17 cellular contexts compared by ENCODE assay signal in genomic region chr9:88993327-88993726, GRCh38. TPM values are rescaled to one million over a fixed set of nuclear protein-coding genes. Genes with fewer than 3 reads are reported as not detected.
DNase-seq lines count a peak whose midpoint lies in the region; ATAC-seq, FAIRE-seq and TF ChIP-seq lines count a peak whose summit lies in the region.
"Had no signal": no experiment of that assay in that cellular context is flagged by ENCODE, and none has a peak within 500 bp of the region (broad histone marks: within the 10 kb centered on the region; RNA-seq: fewer than 3 reads in every experiment).

No MANE protein-coding gene starts in this region.

- no peak overlapping the region for H2AFZ ChIP-seq in endothelial cell of umbilical vein (ENCODE audit: low read depth, low read length)

- H3K36me3 ChIP-seq in heart right ventricle (peaks cover 0 to 20% (median 0%) of the 10 kb centered on the region in 9 donors), endothelial cell of umbilical vein (ENCODE audit: control insufficient read depth in 2 of 2, extremely low read depth in 1 of 2, insufficient read depth in 2 of 2, low read length in 2 of 2) (peaks cover 0 to 2% of the 10 kb centered on the region in 2 experiments), muscle layer of duodenum (ENCODE audit: control insufficient read depth in 1 of 2, insufficient read depth in 2 of 2, low read length in 2 of 2) (peaks cover 0 to 4% of the 10 kb centered on the region in 2 donors), colonic mucosa (no peaks in the 10 kb centered on the region)
- H3K36me3 ChIP-seq: neutrophil, upper lobe of left lung had no signal

- ATAC-seq in heart right ventricle: no peak
- no peak for ATAC-seq in left cardiac atrium
- ATAC-seq: foreskin keratinocyte, HCT116 had no signal

- H3K9me1 ChIP-seq in endothelial cell of umbilical vein (replicated peaks; ENCODE audit: control insufficient read depth, extremely low read depth, insufficient read depth, low read length): no peaks in the 10 kb centered on the region

- no peaks in the 10 kb centered on the region for H3K9me3 ChIP-seq in heart right ventricle
- no peaks in the 10 kb centered on the region for H3K9me3 ChIP-seq in endothelial cell of umbilical vein (replicated peaks; ENCODE audit: control insufficient read depth, insufficient read depth, low read length)
- H3K9me3 ChIP-seq in muscle layer of duodenum (ENCODE audit: control insufficient read depth in 1 of 2, low read length in 2 of 2): no peaks in the 10 kb centered on the region
- no peaks in the 10 kb centered on the region for H3K9me3 ChIP-seq in colonic mucosa
- H3K9me3 ChIP-seq: neutrophil, upper lobe of left lung had no signal

- H3K79me2 ChIP-seq in endothelial cell of umbilical vein (ENCODE audit: control insufficient read depth, insufficient read depth, low read length): peaks cover 63% of the 10 kb centered on the region

- peak overlapping the region; percentile 95 for H3K4me3 Mint-ChIP-seq in type B pancreatic cell
- H3K4me3 Mint-ChIP-seq: activated naive CD4-positive, alpha-beta T cell treated with anti-CD3 and anti-CD28 coated beads, Interleukin-2, amount 50 U/mL, for 24 hours had no signal

- DNase-seq in heart right ventricle (no peak), left cardiac atrium (no peak), endothelial cell of umbilical vein (ENCODE audit: low read depth, low spot score) (peak; percentile 58), type B pancreatic cell (ENCODE audit: extremely low spot score, unreplicated experiment) (peak; percentile 15), NCI-H128 (lab: John Stamatoyannopoulos, UW; ENCODE audit: unreplicated experiment) (no peak), H54 (ENCODE audit: insufficient read length, low spot score) (no peak), colonic mucosa (no peak)
- DNase-seq: Calu3; foreskin keratinocyte; MM.1S; NCI-H2171; stimulated activated CD4-positive, alpha-beta T cell treated with anti-CD3 and anti-CD28 coated beads, Interleukin-15, amount 100 ng/mL, for 24 hours; upper lobe of left lung had no signal

- intact Hi-C loops in heart right ventricle (cut with DNase I) (loop anchor here in 8 of 10 donors (5.0 to 10.0 kb wide), 11 partner anchors 41 to 339 kb away; no protein-coding TSS in a partner anchor), left cardiac atrium (cut with DNase I) (loop anchor here (5.0 to 10.0 kb wide), 4 partner anchors 41 to 211 kb away; no protein-coding TSS in a partner anchor), endothelial cell of umbilical vein (cut with micrococcal nuclease) (loop anchor here (5.0 kb wide), 2 partner anchors 46 to 606 kb away; partner anchors contain the start of gene SPIN1), colonic mucosa (cut with DNase I) (loop anchor here (10.0 kb wide), 1 partner anchor 249 kb away; no protein-coding TSS in a partner anchor)

- no TSS peak for BruUV-seq in endothelial cell of umbilical vein (replicated peaks; lab: Mats Ljungman, UMichigan)

- no peak overlapping the region for H3K27ac Mint-ChIP-seq in type B pancreatic cell
- H3K27ac Mint-ChIP-seq: activated naive CD4-positive, alpha-beta T cell treated with anti-CD3 and anti-CD28 coated beads, Interleukin-2, amount 50 U/mL, for 24 hours had no signal

- TF ChIP-seq CTCF in heart right ventricle (IDR thresholded peaks at IDR 0.05) (no peak), endothelial cell of umbilical vein (IDR thresholded peaks at IDR 0.05; ENCODE audit: extremely low read depth in 1 of 2, insufficient read depth in 1 of 2, low read depth in 1 of 2, low read length in 2 of 2) (no peak), type B pancreatic cell (conservative IDR thresholded peaks at IDR 0.05) (no peak), colonic mucosa (IDR thresholded peaks at IDR 0.05) (no peak)

- CTCF ChIA-PET in endothelial cell of umbilical vein (lab: Charles Lee): interaction anchor here (1.2 to 4.5 kb wide), 4 partner anchors 8 to 332 kb away, joined by 3 to 24 read pairs (median 16); no protein-coding TSS in a partner anchor

- no peaks in the 10 kb centered on the region for H4K20me1 ChIP-seq in endothelial cell of umbilical vein (replicated peaks; ENCODE audit: control insufficient read depth, extremely low read depth, insufficient read depth, low read length)

- WGBS in heart right ventricle, 2 donors: 70 to 73% methylated on average over 2 of the region's 2 CpGs

- POLR2A ChIA-PET in endothelial cell of umbilical vein (lab: Charles Lee): interaction anchor here (0.7 kb wide), 1 partner anchor 218 kb away, joined by 4 read pairs; no protein-coding TSS in a partner anchor

- H3K4me1 ChIP-seq in heart right ventricle (peaks cover 6 to 70% (median 48%) of the 10 kb centered on the region in 9 donors), endothelial cell of umbilical vein (ENCODE audit: control insufficient read depth, extremely low read depth, insufficient read depth, low read length) (peaks cover 37% of the 10 kb centered on the region), muscle layer of duodenum (ENCODE audit: control insufficient read depth in 1 of 2, insufficient read depth in 2 of 2, low read length in 2 of 2) (peaks cover 12 to 44% of the 10 kb centered on the region in 2 donors), colonic mucosa (no peaks in the 10 kb centered on the region)
- H3K4me1 ChIP-seq: foreskin keratinocyte had no signal

- H3K27ac ChIP-seq in heart right ventricle (peak overlapping the region in 3 of 10 donors; percentile 16 to 83 (median 25)), endothelial cell of umbilical vein (ENCODE audit: insufficient read depth, low read depth, low read length) (peak overlapping the region; percentile 20), muscle layer of duodenum (ENCODE audit: low read length) (peak overlapping the region; percentile 86), colonic mucosa (no peak overlapping the region)
- H3K27ac ChIP-seq: foreskin keratinocyte, neutrophil, upper lobe of left lung had no signal

- H3K4me2 ChIP-seq in endothelial cell of umbilical vein (ENCODE audit: insufficient read depth, low read length): peak overlapping the region; percentile 99

- TF ChIP-seq POLR2A in endothelial cell of umbilical vein (IDR thresholded peaks at IDR 0.05; ENCODE audit: low read depth, low read length) (no peak), H54 (IDR thresholded peaks at IDR 0.05; ENCODE audit: low read depth, low read length) (no peak)

- H3K9ac ChIP-seq in endothelial cell of umbilical vein (replicated peaks; ENCODE audit: extremely low read depth, insufficient read depth, low read length) (peak overlapping the region; percentile 11), colonic mucosa (ENCODE audit: low read depth in 2 of 2, low read length in 2 of 2) (no peak overlapping the region)

- peaks cover 34% of the 10 kb centered on the region for H3K4me1 Mint-ChIP-seq in type B pancreatic cell (ENCODE audit: unreplicated experiment)

- FAIRE-seq in endothelial cell of umbilical vein (lab: Jason Lieb, UNC): peak; percentile 81
- no peak for FAIRE-seq in H54 (lab: Jason Lieb, UNC)

- dilution Hi-C loops in endothelial cell of umbilical vein (cut with MboI; ENCODE audit: extremely low pct_ligation_motif_present, low sequenced_read_pairs): no loop called here

- no peaks in the 10 kb centered on the region for H3K9me3 Mint-ChIP-seq in type B pancreatic cell
- H3K9me3 Mint-ChIP-seq: activated naive CD4-positive, alpha-beta T cell treated with anti-CD3 and anti-CD28 coated beads, Interleukin-2, amount 50 U/mL, for 24 hours had no signal

- H3K27me3 ChIP-seq in heart right ventricle (peaks cover 0 to 37% (median 4%) of the 10 kb centered on the region in 7 donors), endothelial cell of umbilical vein (ENCODE audit: control insufficient read depth in 2 of 2, insufficient read depth in 2 of 2, low read length in 2 of 2) (no peaks in the 10 kb centered on the region), muscle layer of duodenum (ENCODE audit: low read depth, low read length) (no peaks in the 10 kb centered on the region), colonic mucosa (peaks cover 15% of the 10 kb centered on the region)
- H3K27me3 ChIP-seq: foreskin keratinocyte had no signal

- H3K27me3 Mint-ChIP-seq in type B pancreatic cell: peaks cover 22% of the 10 kb centered on the region

- peak overlapping the region in 8 of 10 donors; percentile 64 to 92 (median 78) for H3K4me3 ChIP-seq in heart right ventricle
- peak overlapping the region in 2 of 3 experiments; percentile 96 to 99 for H3K4me3 ChIP-seq in endothelial cell of umbilical vein (replicated peaks in 1 of 3; ENCODE audit: insufficient read depth in 1 of 3, low read depth in 1 of 3, low read length in 3 of 3)
- H3K4me3 ChIP-seq in muscle layer of duodenum (ENCODE audit: low read depth in 1 of 2, low read length in 2 of 2): peak overlapping the region; percentile 79 to 80
- no peak overlapping the region for H3K4me3 ChIP-seq in colonic mucosa

- H3K36me3 Mint-ChIP-seq in type B pancreatic cell: peaks cover 20% of the 10 kb centered on the region
- H3K36me3 Mint-ChIP-seq: activated naive CD4-positive, alpha-beta T cell treated with anti-CD3 and anti-CD28 coated beads, Interleukin-2, amount 50 U/mL, for 24 hours had no signal

TF ChIP-seq in endothelial cell of umbilical vein, 7 proteins besides CTCF, POLR2A, EP300 and RAD21:
- TF ChIP-seq MYC (IDR thresholded peaks at IDR 0.05; ENCODE audit: low read depth, low read length) (no peak), JUN (IDR thresholded peaks at IDR 0.05; ENCODE audit: borderline replicate concordance, insufficient read depth, insufficient read length, low read depth) (no peak), POLR2AphosphoS5 (IDR thresholded peaks at IDR 0.05; ENCODE audit: insufficient read depth, low read depth, low read length) (no peak), GATA2 (IDR thresholded peaks at IDR 0.05; ENCODE audit: insufficient read depth, insufficient read length, low read depth, low read length) (peak; percentile 26), EZH2 (IDR thresholded peaks at IDR 0.05; ENCODE audit: borderline replicate concordance, low read depth, low read length, severe bottlenecking) (no peak)

RNA-seq across cellular contexts. Expression of gene S1PR3, which starts 2.1 kb away (rescaled TPM):
- 10 to 100 TPM in 7 of 10 donors, 1 to 10 TPM in 3; 3.6 to 61.6 (median 13.1) TPM for total RNA-seq in heart right ventricle
- 10 to 100 TPM; 12.7 to 13.9 TPM for polyA plus RNA-seq in heart right ventricle
- total RNA-seq in left cardiac atrium: 10 to 100 TPM; 24.4 to 25.3 TPM
- 18.9 and 25.8 TPM in 2 replicates for total RNA-seq in endothelial cell of umbilical vein
- 11.3 and 12.5 TPM in 2 replicates for polyA plus RNA-seq in endothelial cell of umbilical vein
- 8.1 and 8.2 TPM in 2 replicates for polyA plus RNA-seq in endothelial cell of umbilical vein (2011; cell fraction: cytosol; rRNA removed)
- 4.9 and 5.8 TPM in 2 replicates for polyA plus RNA-seq in endothelial cell of umbilical vein (2011; cell fraction: nucleus; rRNA removed)
- polyA plus RNA-seq in endothelial cell of umbilical vein (2012): 38.8 and 39.5 TPM in 2 replicates
- polyA minus RNA-seq in endothelial cell of umbilical vein: 28.9 and 29.6 TPM in 2 replicates
- polyA minus RNA-seq in endothelial cell of umbilical vein (2011; cell fraction: cytosol; rRNA and poly(A)+ RNA removed): 11.6 TPM
- polyA minus RNA-seq in endothelial cell of umbilical vein (2011; cell fraction: nucleus; rRNA and poly(A)+ RNA removed): 10.6 and 11.3 TPM in 2 replicates
- 9.3 and 37.9 TPM in 2 replicates for total RNA-seq in type B pancreatic cell (ENCODE audit: low replicate concordance)
- total RNA-seq in colonic mucosa: 1 to 10 TPM in 1 of 2 donors, under 1 TPM in 1; 0.67 to 3.2 TPM

Comparison
In these comparisons a context has a peak if more than half of its experiments do, and no peak if none do; other contexts are left out.
1. DNase-seq: peak in endothelial cell of umbilical vein (single experiment) and type B pancreatic cell (single experiment); none in heart right ventricle (0 of 2), left cardiac atrium (single experiment), NCI-H128 (single experiment), H54 (single experiment) and colonic mucosa (single experiment).